8 cellular contexts compared by ENCODE assay signal in genomic region chrX:136954930-136955329, GRCh38.
DNase-seq lines count a peak whose midpoint lies in the region; ATAC-seq, FAIRE-seq and TF ChIP-seq lines count a peak whose summit lies in the region.

No MANE protein-coding gene starts in this region.

- DNase-seq in A549 (ENCODE audit: low read depth in 1 of 2, low spot score in 1 of 2) (peak in 1 of 2 experiments; percentile 42), OCI-LY7 (ENCODE audit: low spot score) (peak; percentile 17), fibroblast of lung (ENCODE audit: low read depth in 2 of 2) (peak; percentile 28 to 55), stromal cell of bone marrow (ENCODE audit: low read depth) (peak; percentile 17)
- DNase-seq in activated CD4-positive, alpha-beta T cell treated with anti-CD3 and anti-CD28 coated beads, Interleukin-2, amount 10 ng/mL, durations not matched to agents 7 days and 5 days, result no peak
- no peak for DNase-seq in stimulated activated naive B cell treated with anti-CD40 and anti-IgM and Interleukin-4, amounts not matched to agents 10 μg/mL and 1 μg/mL and 100 μg/mL, for 72 hours

- H3K9ac ChIP-seq in fibroblast of lung (ENCODE audit: insufficient read depth, low read length), result no peak overlapping the region

- H3K9me2 ChIP-seq in OCI-LY7 (ENCODE audit: insufficient read depth, low read length), result no peaks in the 10 kb centered on the region

- no peak overlapping the region for H3K4me3 Mint-ChIP-seq in activated CD4-positive, alpha-beta T cell treated with anti-CD3 and anti-CD28 coated beads, Interleukin-2, amount 10 ng/mL, durations not matched to agents 7 days and 5 days
- no peak overlapping the region for H3K4me3 Mint-ChIP-seq in stimulated activated naive B cell treated with anti-CD40 and anti-IgM and Interleukin-4, amounts not matched to agents 10 μg/mL and 1 μg/mL and 100 μg/mL, for 72 hours

- TF ChIP-seq CTCF in A549 (IDR thresholded peaks at IDR 0.05), result peak; percentile 52
- 0 out of 2 replicates have a peak, but pooled peaks have one; percentile 18 for TF ChIP-seq CTCF in GM12875 (IDR thresholded peaks at IDR 0.05; ENCODE audit: borderline replicate concordance, insufficient read depth, low read depth, low read length)
- TF ChIP-seq CTCF in OCI-LY7 (conservative IDR thresholded peaks at IDR 0.05; ENCODE audit: low read length), result peak; percentile 74
- peak; percentile 26 to 46 for TF ChIP-seq CTCF in fibroblast of lung (conservative IDR thresholded peaks at IDR 0.05 in 1 of 2, IDR thresholded peaks at IDR 0.05 in 1 of 2; ENCODE audit: low read depth in 1 of 2, low read length in 2 of 2)

- no peak overlapping the region for H2AFZ ChIP-seq in OCI-LY7 (ENCODE audit: low read length)
- no peak overlapping the region for H2AFZ ChIP-seq in fibroblast of lung (ENCODE audit: low read length)

- H3K4me3 ChIP-seq in A549 (no peak overlapping the region), GM12875 (ENCODE audit: low read depth, low read length) (no peak overlapping the region), OCI-LY7 (ENCODE audit: low read depth, low read length, poor library complexity, severe bottlenecking) (no peak overlapping the region), fibroblast of lung (replicated peaks in 1 of 4; ENCODE audit: control extremely low read depth in 1 of 4, insufficient read depth in 1 of 4, low read depth in 3 of 4, low read length in 4 of 4) (no peak overlapping the region)

- H3K36me3 Mint-ChIP-seq in activated CD4-positive, alpha-beta T cell treated with anti-CD3 and anti-CD28 coated beads, Interleukin-2, amount 10 ng/mL, durations not matched to agents 7 days and 5 days (ENCODE audit: low read depth), result peaks cover 2% of the 10 kb centered on the region
- H3K36me3 Mint-ChIP-seq in stimulated activated naive B cell treated with anti-CD40 and anti-IgM and Interleukin-4, amounts not matched to agents 10 μg/mL and 1 μg/mL and 100 μg/mL, for 72 hours, result no peaks in the 10 kb centered on the region

- H3K9me3 Mint-ChIP-seq in activated CD4-positive, alpha-beta T cell treated with anti-CD3 and anti-CD28 coated beads, Interleukin-2, amount 10 ng/mL, durations not matched to agents 7 days and 5 days, result no peaks in the 10 kb centered on the region
- no peaks in the 10 kb centered on the region for H3K9me3 Mint-ChIP-seq in stimulated activated naive B cell treated with anti-CD40 and anti-IgM and Interleukin-4, amounts not matched to agents 10 μg/mL and 1 μg/mL and 100 μg/mL, for 72 hours

- H3K27ac Mint-ChIP-seq in activated CD4-positive, alpha-beta T cell treated with anti-CD3 and anti-CD28 coated beads, Interleukin-2, amount 10 ng/mL, durations not matched to agents 7 days and 5 days, result no peak overlapping the region
- H3K27ac Mint-ChIP-seq in stimulated activated naive B cell treated with anti-CD40 and anti-IgM and Interleukin-4, amounts not matched to agents 10 μg/mL and 1 μg/mL and 100 μg/mL, for 72 hours, result no peak overlapping the region

- H3K4me1 Mint-ChIP-seq in activated CD4-positive, alpha-beta T cell treated with anti-CD3 and anti-CD28 coated beads, Interleukin-2, amount 10 ng/mL, durations not matched to agents 7 days and 5 days, result peaks cover 2% of the 10 kb centered on the region
- peaks cover 0 to 2% of the 10 kb centered on the region in 2 donors for H3K4me1 Mint-ChIP-seq in stimulated activated naive B cell treated with anti-CD40 and anti-IgM and Interleukin-4, amounts not matched to agents 10 μg/mL and 1 μg/mL and 100 μg/mL, for 72 hours

- H3K9me3 ChIP-seq in A549 (no peaks in the 10 kb centered on the region), OCI-LY7 (ENCODE audit: low read length) (no peaks in the 10 kb centered on the region), fibroblast of lung (ENCODE audit: control insufficient read depth, insufficient read depth, low read depth, low read length) (no peaks in the 10 kb centered on the region)

- CTCF ChIA-PET in A549 (lab: Yijun Ruan, JAX) (interaction anchor here (0.6 to 1.6 kb wide), 9 partner anchors 10 to 833 kb away, joined by 3 to 9 read pairs (median 4); no protein-coding TSS in a partner anchor), OCI-LY7 (lab: Charles Lee; ENCODE audit: unreplicated experiment) (no interaction called here)
- CTCF ChIA-PET in activated CD4-positive, alpha-beta T cell treated with anti-CD3 and anti-CD28 coated beads, Interleukin-2, amount 10 ng/mL, durations not matched to agents 7 days and 5 days (lab: Charles Lee), result no interaction called here

- ATAC-seq in A549, result peak; percentile 43 to 81; a peak in 4 of 6 replicates
- ATAC-seq in stimulated activated naive B cell treated with anti-CD40 and anti-IgM and Interleukin-4, amounts not matched to agents 10 μg/mL and 1 μg/mL and 100 μg/mL, for 72 hours (replicated peaks), result no peak
- ATAC-seq in HG03159 (IDR thresholded peaks at IDR 0.05; ENCODE audit: unreplicated experiment), result no peak

- TF ChIP-seq RAD21 in A549 (conservative IDR thresholded peaks at IDR 0.05 in 1 of 2, IDR thresholded peaks at IDR 0.05 in 1 of 2), result peak; percentile 48

- POLR2A ChIA-PET in A549 (lab: Yijun Ruan, JAX) (no interaction called here), OCI-LY7 (lab: Charles Lee) (no interaction called here)
- POLR2A ChIA-PET in activated CD4-positive, alpha-beta T cell treated with anti-CD3 and anti-CD28 coated beads, Interleukin-2, amount 10 ng/mL, durations not matched to agents 7 days and 5 days (lab: Charles Lee), result no interaction called here

- intact Hi-C loops in OCI-LY7 (cut with micrococcal nuclease; ENCODE audit: unreplicated experiment), result loop anchor here (1.0 kb wide), 1 partner anchor 97 kb away; no protein-coding TSS in a partner anchor

- H3K27me3 ChIP-seq in fibroblast of lung (ENCODE audit: control insufficient read depth, insufficient read depth, low read length), result no peaks in the 10 kb centered on the region

- H3K27ac ChIP-seq in A549 (no peak overlapping the region), OCI-LY7 (ENCODE audit: low read depth, low read length, poor library complexity, severe bottlenecking) (no peak overlapping the region), fibroblast of lung (ENCODE audit: insufficient read depth, low read length) (no peak overlapping the region)

- TF ChIP-seq POLR2A in A549 (IDR thresholded peaks at IDR 0.05; ENCODE audit: low read length), result no peak

- no TSS peak for BruUV-seq in OCI-LY7 (replicated peaks; lab: Mats Ljungman, UMichigan)

- H3K79me2 ChIP-seq in OCI-LY7 (ENCODE audit: insufficient read depth, low read depth, low read length) (no peaks in the 10 kb centered on the region), fibroblast of lung (ENCODE audit: control insufficient read depth, insufficient read depth, low read length) (no peaks in the 10 kb centered on the region)

- no peak for TF ChIP-seq EP300 in A549 (IDR thresholded peaks at IDR 0.05)

- H3K4me2 ChIP-seq in A549 (no peak overlapping the region), OCI-LY7 (ENCODE audit: low read length) (no peak overlapping the region), fibroblast of lung (ENCODE audit: extremely low read depth, insufficient read depth, low read length) (no peak overlapping the region)

- WGBS in A549 (ENCODE audit: missing lambda C conversion rate), result 4% methylated on average over 4 of the region's 4 CpGs

- H4K20me1 ChIP-seq in OCI-LY7 (ENCODE audit: insufficient read depth, low read length) (no peaks in the 10 kb centered on the region), fibroblast of lung (ENCODE audit: control insufficient read depth, extremely low read depth, insufficient read depth, low read length) (no peaks in the 10 kb centered on the region)

- H3K27me3 Mint-ChIP-seq in activated CD4-positive, alpha-beta T cell treated with anti-CD3 and anti-CD28 coated beads, Interleukin-2, amount 10 ng/mL, durations not matched to agents 7 days and 5 days, result no peaks in the 10 kb centered on the region
- H3K27me3 Mint-ChIP-seq in stimulated activated naive B cell treated with anti-CD40 and anti-IgM and Interleukin-4, amounts not matched to agents 10 μg/mL and 1 μg/mL and 100 μg/mL, for 72 hours, result no peaks in the 10 kb centered on the region

- FAIRE-seq in A549 (lab: Jason Lieb, UNC), result peak; percentile 7

- H3K4me1 ChIP-seq in A549, result no peaks in the 10 kb centered on the region
- H3K4me1 ChIP-seq in OCI-LY7 (ENCODE audit: insufficient read depth, low read length, poor library complexity, severe bottlenecking), result no peaks in the 10 kb centered on the region
- H3K4me1 ChIP-seq in fibroblast of lung (ENCODE audit: control insufficient read depth, extremely low read depth, insufficient read depth, low read length), result no peaks in the 10 kb centered on the region

- no peaks in the 10 kb centered on the region for H3K36me3 ChIP-seq in OCI-LY7 (ENCODE audit: insufficient read depth, low read length)
- H3K36me3 ChIP-seq in fibroblast of lung (ENCODE audit: control insufficient read depth, insufficient read depth, low read length), result no peaks in the 10 kb centered on the region

TF ChIP-seq in A549, 52 proteins besides CTCF, POLR2A, EP300 and RAD21:
- TF ChIP-seq FOSB (CRISPR knock-in tag; IDR thresholded peaks at IDR 0.05), result no peak
- TF ChIP-seq SMC3 (IDR thresholded peaks at IDR 0.05), result peak; percentile 42; the same call in 2 of the 3 replicates
- TF ChIP-seq MAZ (IDR thresholded peaks at IDR 0.05; ENCODE audit: borderline replicate concordance, low read depth, low read length), result no peak

Comparison
In these comparisons a context has a peak if more than half of its experiments do, and no peak if none do; other contexts are left out.
1. ATAC-seq: peak in A549 (2 of 2); none in stimulated activated naive B cell treated with anti-CD40 and anti-IgM and Interleukin-4, amounts not matched to agents 10 μg/mL and 1 μg/mL and 100 μg/mL, for 72 hours (0 of 2) and HG03159 (single experiment).
2. DNase-seq: peak in OCI-LY7 (single experiment), fibroblast of lung (2 of 2) and stromal cell of bone marrow (single experiment); none in activated CD4-positive, alpha-beta T cell treated with anti-CD3 and anti-CD28 coated beads, Interleukin-2, amount 10 ng/mL, durations not matched to agents 7 days and 5 days (single experiment) and stimulated activated naive B cell treated with anti-CD40 and anti-IgM and Interleukin-4, amounts not matched to agents 10 μg/mL and 1 μg/mL and 100 μg/mL, for 72 hours (single experiment).
3. CTCF ChIP-seq: peak in every context shown above with its lines; median percentile 74 in OCI-LY7; 52 in A549; 36 in fibroblast of lung; 18 in GM12875.